In genomic region chr5:7493622-7494021, GRCh38 we compare ENCODE assay signal across 20 cellular contexts.
"Had no signal": no experiment of that assay in that cellular context is flagged by ENCODE, and none has a peak within 500 bp of the region (broad histone marks: within the 10 kb centered on the region; RNA-seq: fewer than 3 reads in every experiment).

No MANE protein-coding gene starts in this region.

- H3K4me3 ChIP-seq: MG63, PC-9, Peyer's patch, SJCRH30 had no signal

- H3K36me3 ChIP-seq: MG63, Peyer's patch, SJCRH30 had no signal

- H3K4me2 ChIP-seq: PC-9 had no signal

- H3K9me3 ChIP-seq: MG63, Peyer's patch, SJCRH30 had no signal

- H3K27me3 ChIP-seq: Peyer's patch, SJCRH30 had no signal

- H3K4me1 ChIP-seq: Peyer's patch, SJCRH30 had no signal

- ATAC-seq: Right ventricle myocardium inferior, SK-N-SH treated with all-trans-retinoic acid at 6 μM for 48 hours had no signal

- DNase-seq: Karpas-422, KG1, MG63, NCI-H1092, NCI-H1105 treated with DMSO at 0.1 percent for 48 hours, NCI-H1417 treated with DMSO at 0.1 percent for 48 hours, NCI-H146, NCI-H1694 treated with DMSO at 0.1 percent for 48 hours, NCI-H1930, NCI-H2081, NCI-H2227 treated with DMSO at 0.1 percent for 48 hours, NCI-H526 treated with DMSO at 0.1 percent for 48 hours, NCI-H748 treated with DMSO at 0.1 percent for 48 hours, OCI-M1, PC-9, Peyer's patch, SHP77 treated with DMSO at 0.1 percent for 48 hours, SJCRH30 had no signal

- H2AFZ ChIP-seq: PC-9 had no signal

- H3K27ac ChIP-seq: PC-9, Peyer's patch, SJCRH30 had no signal
